In the genomic region with DNA sequence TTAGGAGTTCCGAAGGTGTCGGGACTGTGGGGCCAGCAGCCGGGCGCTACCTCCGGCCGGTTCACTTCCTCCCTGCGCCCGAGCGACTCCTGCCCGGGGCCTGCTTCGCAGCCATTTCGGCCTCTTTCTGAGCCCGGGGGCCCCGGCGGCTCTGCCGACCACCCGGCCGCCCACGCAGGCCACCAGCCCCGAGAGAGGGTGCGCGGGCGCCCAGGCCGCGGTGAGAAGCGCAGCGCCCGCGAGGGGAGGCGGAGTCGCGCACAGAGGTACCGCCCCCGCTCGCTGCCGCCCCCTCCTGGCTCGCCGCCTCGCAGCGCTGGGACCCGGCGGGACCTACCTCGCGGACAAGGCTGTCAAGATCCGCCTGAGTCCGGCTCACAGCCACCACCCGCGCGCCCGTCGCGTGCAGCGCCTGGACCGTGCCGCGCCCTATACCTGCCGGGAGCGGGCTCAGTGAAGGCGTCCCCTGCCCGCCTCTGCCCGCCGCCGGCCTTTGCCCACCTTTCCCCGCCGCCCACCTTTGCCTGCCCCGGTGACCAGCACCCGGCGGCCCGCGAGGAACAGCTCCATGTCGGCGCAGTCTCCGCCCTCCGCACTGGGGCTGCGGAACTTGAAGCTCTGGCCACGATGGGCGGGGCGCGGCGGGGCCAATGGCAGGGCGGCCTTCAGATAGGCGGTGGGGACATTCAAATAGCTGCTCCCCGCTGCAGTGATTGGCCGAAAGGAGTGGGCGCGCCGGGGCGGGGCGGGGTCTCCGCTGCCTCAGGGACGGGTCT, we compare ENCODE assay signal across 8 cellular contexts. TPM values are rescaled to one million over a fixed set of nuclear protein-coding genes. Genes with fewer than 3 reads are reported as not detected.
DNase-seq lines count a peak whose midpoint lies in the region; FAIRE-seq and TF ChIP-seq lines count a peak whose summit lies in the region.

A gene (minus strand): TSS at position 585 of the 776 bp plus-strand sequence. CDS start 15 bp downstream, at position 570.

- H3K4me2 ChIP-seq in MM.1S (ENCODE audit: low read depth, low read length) (peak within 1 kb of the TSS; percentile 99), neural cell (ENCODE audit: low read length) (peak within 1 kb of the TSS; percentile 65)

- peak; percentile 95 for FAIRE-seq in G401.6 (lab: Jason Lieb, UNC)

- H2AFZ ChIP-seq in MM.1S (ENCODE audit: low read length) (peak within 1 kb of the TSS; percentile 63), neural cell (ENCODE audit: low read depth, low read length) (peak within 1 kb of the TSS; percentile 76)

- peak within 1 kb of the TSS; percentile 84 for H3K4me3 ChIP-seq in HAP-1
- peak within 1 kb of the TSS; percentile 93 for H3K4me3 ChIP-seq in MM.1S (ENCODE audit: low read length)
- peak within 1 kb of the TSS; percentile 79 for H3K4me3 ChIP-seq in fibroblast of the aortic adventitia (ENCODE audit: low read depth, low read length)
- peak within 1 kb of the TSS; percentile 93 for H3K4me3 ChIP-seq in neural cell (ENCODE audit: low read length)
- peak within 1 kb of the TSS; percentile 67 to 87 (median 70) for H3K4me3 ChIP-seq in stomach

- H3K9me2 ChIP-seq in MM.1S (replicated peaks; ENCODE audit: insufficient read depth, low read length) (no peaks in the 10 kb centered on the region), neural cell (ENCODE audit: insufficient read depth, low read length) (no peaks in the 10 kb centered on the region)

- H3K27ac ChIP-seq in MM.1S (ENCODE audit: low read length) (peak within 1 kb of the TSS; percentile 89), neural cell (ENCODE audit: low read length) (peak within 1 kb of the TSS; percentile 74), stomach (peak within 1 kb of the TSS; percentile 91 to 97 (median 96))

- intact Hi-C loops in stomach (cut with DNase I; ENCODE audit: low total_unique reads): no loop called here

- TF ChIP-seq POLR2A in stomach (IDR thresholded peaks at IDR 0.05): peak in 2 of 4 donors; percentile 50 to 81

- H3K4me1 ChIP-seq in HAP-1 (peaks cover 12% of the 10 kb centered on the region), MM.1S (ENCODE audit: low read length) (peaks cover 10% of the 10 kb centered on the region; the same call in 1 of the 2 replicates), stomach (peaks cover 16 to 51% (median 42%) of the 10 kb centered on the region in 4 donors)

- TF ChIP-seq RAD21 in neural cell (conservative IDR thresholded peaks at IDR 0.05): peak; percentile 62

- peak; percentile 94 to 99 for DNase-seq in HAP-1 (ENCODE audit: low spot score in 2 of 2)
- DNase-seq in MM.1S: peak; percentile 97
- peak; percentile 90 for DNase-seq in SIG-M5 (lab: John Stamatoyannopoulos, UW)
- peak; percentile 95 for DNase-seq in activated gamma-delta T cell (lab: John Stamatoyannopoulos, UW)
- peak; percentile 92 for DNase-seq in fibroblast of the aortic adventitia (ENCODE audit: low read depth)
- DNase-seq in stomach: peak; percentile 98

- TF ChIP-seq CTCF in MM.1S (IDR thresholded peaks at IDR 0.05; ENCODE audit: low read length): peak; percentile 72
- peak; percentile 50 for TF ChIP-seq CTCF in fibroblast of the aortic adventitia (IDR thresholded peaks at IDR 0.05; ENCODE audit: insufficient read depth, low read length)
- peak; percentile 97 for TF ChIP-seq CTCF in neural cell (IDR thresholded peaks at IDR 0.05; ENCODE audit: poor library complexity, severe bottlenecking)
- TF ChIP-seq CTCF in stomach (IDR thresholded peaks at IDR 0.05): peak in 5 of 7 experiments; percentile 46 to 85 (median 74)

- H3K27me3 ChIP-seq in HAP-1 (ENCODE audit: low read depth): no peaks in the 10 kb centered on the region
- 0 out of 2 replicates have a peak, but pooled peaks cover 6% of the 10 kb centered on the region for H3K27me3 ChIP-seq in MM.1S (replicated peaks; ENCODE audit: insufficient read depth, low read length)
- no peaks in the 10 kb centered on the region for H3K27me3 ChIP-seq in neural cell (ENCODE audit: insufficient read depth, low read depth, low read length)
- H3K27me3 ChIP-seq in stomach: peaks cover 0 to 8% (median 4%) of the 10 kb centered on the region in 3 donors

- peak; percentile 61 for TF ChIP-seq EP300 in neural cell (conservative IDR thresholded peaks at IDR 0.05; ENCODE audit: poor library complexity, severe bottlenecking)
- no peak for TF ChIP-seq EP300 in stomach (IDR thresholded peaks at IDR 0.05)

- H3K9me3 ChIP-seq in HAP-1 (no peaks in the 10 kb centered on the region; the same call in 1 of the 2 replicates), MM.1S (replicated peaks; ENCODE audit: insufficient read depth, low read length) (no peaks in the 10 kb centered on the region), neural cell (ENCODE audit: low read length) (no peaks in the 10 kb centered on the region), stomach (no peaks in the 10 kb centered on the region)

- H4K20me1 ChIP-seq in MM.1S (ENCODE audit: insufficient read depth, low read length) (no peaks in the 10 kb centered on the region), neural cell (ENCODE audit: insufficient read depth) (no peaks in the 10 kb centered on the region)

- no peaks in the 10 kb centered on the region for H3F3A ChIP-seq in MM.1S (ENCODE audit: insufficient read depth, low read length)
- H3F3A ChIP-seq in neural cell (ENCODE audit: insufficient read depth, low read length, poor library complexity, severe bottlenecking): peaks cover 8% of the 10 kb centered on the region

- WGBS in stomach, 5 donors: 0 to 1% (median 0%) methylated on average over 24 to 91 of the region's 91 CpGs

- H3K9ac ChIP-seq in MM.1S (ENCODE audit: low read length): peak within 1 kb of the TSS; percentile 84
- peak within 1 kb of the TSS; percentile 77 for H3K9ac ChIP-seq in neural cell (ENCODE audit: low read length)

- in situ Hi-C loops in HAP-1 (cut with MboI; ENCODE audit: low sequenced_read_pairs): no loop called here

- H3K36me3 ChIP-seq in HAP-1 (replicated peaks) (peaks cover 29% of the 10 kb centered on the region), MM.1S (replicated peaks; ENCODE audit: insufficient read depth, low read length) (no peaks in the 10 kb centered on the region), neural cell (ENCODE audit: insufficient read depth, low read length) (no peaks in the 10 kb centered on the region), stomach (peaks cover 0 to 15% (median 6%) of the 10 kb centered on the region in 4 donors)

- peaks cover 12% of the 10 kb centered on the region for H3K79me2 ChIP-seq in MM.1S (ENCODE audit: low read length)
- H3K79me2 ChIP-seq in neural cell (replicated peaks; ENCODE audit: insufficient read depth, low read length): no peaks in the 10 kb centered on the region

TF ChIP-seq in neural cell, 6 proteins besides CTCF, POLR2A, EP300 and RAD21:
- peak; percentile 79 for TF ChIP-seq SMC3 (conservative IDR thresholded peaks at IDR 0.05; ENCODE audit: poor library complexity)
- peak; percentile 81 for TF ChIP-seq POLR2AphosphoS5 (IDR thresholded peaks at IDR 0.05)
- peak; percentile 93 for TF ChIP-seq MXI1 (conservative IDR thresholded peaks at IDR 0.05; ENCODE audit: poor library complexity, severe bottlenecking)
- TF ChIP-seq, protein P1, sequence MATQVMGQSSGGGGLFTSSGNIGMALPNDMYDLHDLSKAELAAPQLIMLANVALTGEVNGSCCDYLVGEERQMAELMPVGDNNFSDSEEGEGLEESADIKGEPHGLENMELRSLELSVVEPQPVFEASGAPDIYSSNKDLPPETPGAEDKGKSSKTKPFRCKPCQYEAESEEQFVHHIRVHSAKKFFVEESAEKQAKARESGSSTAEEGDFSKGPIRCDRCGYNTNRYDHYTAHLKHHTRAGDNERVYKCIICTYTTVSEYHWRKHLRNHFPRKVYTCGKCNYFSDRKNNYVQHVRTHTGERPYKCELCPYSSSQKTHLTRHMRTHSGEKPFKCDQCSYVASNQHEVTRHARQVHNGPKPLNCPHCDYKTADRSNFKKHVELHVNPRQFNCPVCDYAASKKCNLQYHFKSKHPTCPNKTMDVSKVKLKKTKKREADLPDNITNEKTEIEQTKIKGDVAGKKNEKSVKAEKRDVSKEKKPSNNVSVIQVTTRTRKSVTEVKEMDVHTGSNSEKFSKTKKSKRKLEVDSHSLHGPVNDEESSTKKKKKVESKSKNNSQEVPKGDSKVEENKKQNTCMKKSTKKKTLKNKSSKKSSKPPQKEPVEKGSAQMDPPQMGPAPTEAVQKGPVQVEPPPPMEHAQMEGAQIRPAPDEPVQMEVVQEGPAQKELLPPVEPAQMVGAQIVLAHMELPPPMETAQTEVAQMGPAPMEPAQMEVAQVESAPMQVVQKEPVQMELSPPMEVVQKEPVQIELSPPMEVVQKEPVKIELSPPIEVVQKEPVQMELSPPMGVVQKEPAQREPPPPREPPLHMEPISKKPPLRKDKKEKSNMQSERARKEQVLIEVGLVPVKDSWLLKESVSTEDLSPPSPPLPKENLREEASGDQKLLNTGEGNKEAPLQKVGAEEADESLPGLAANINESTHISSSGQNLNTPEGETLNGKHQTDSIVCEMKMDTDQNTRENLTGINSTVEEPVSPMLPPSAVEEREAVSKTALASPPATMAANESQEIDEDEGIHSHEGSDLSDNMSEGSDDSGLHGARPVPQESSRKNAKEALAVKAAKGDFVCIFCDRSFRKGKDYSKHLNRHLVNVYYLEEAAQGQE (IDR thresholded peaks at IDR 0.05; ENCODE audit: borderline replicate concordance): peak; percentile 38
- no peak for TF ChIP-seq TAF1 (IDR thresholded peaks at IDR 0.05; ENCODE audit: low read depth)
- no peak for TF ChIP-seq EZH2 (IDR thresholded peaks at IDR 0.05; ENCODE audit: borderline replicate concordance, insufficient read depth, low read length, poor library complexity, severe bottlenecking)
TF ChIP-seq in neural cell: peak in this region for 4.

RNA-seq across cellular contexts. Expression of the gene that starts here (rescaled TPM):
- total RNA-seq in fibroblast of the aortic adventitia (ENCODE audit: low replicate concordance): 29.3 and 101 TPM in 2 replicates
- 129 and 148 TPM in 2 replicates for polyA plus RNA-seq in neural cell
- polyA minus RNA-seq in neural cell: 35.3 and 35.5 TPM in 2 replicates
- 100 to 1,000 TPM in 2 of 5 donors, 10 to 100 TPM in 3; 11.1 to 461 (median 100.0) TPM for total RNA-seq in stomach
- polyA plus RNA-seq in stomach: 100 to 1,000 TPM; 352 to 403 (median 396) TPM

Comparison
In these comparisons a context has a peak if more than half of its experiments do, and no peak if none do; other contexts are left out.
1. Peak in every context shown above with its lines: DNase-seq, H3K4me3 ChIP-seq and H3K27ac ChIP-seq.